9 cellular contexts compared by ENCODE assay signal in the genomic region with DNA sequence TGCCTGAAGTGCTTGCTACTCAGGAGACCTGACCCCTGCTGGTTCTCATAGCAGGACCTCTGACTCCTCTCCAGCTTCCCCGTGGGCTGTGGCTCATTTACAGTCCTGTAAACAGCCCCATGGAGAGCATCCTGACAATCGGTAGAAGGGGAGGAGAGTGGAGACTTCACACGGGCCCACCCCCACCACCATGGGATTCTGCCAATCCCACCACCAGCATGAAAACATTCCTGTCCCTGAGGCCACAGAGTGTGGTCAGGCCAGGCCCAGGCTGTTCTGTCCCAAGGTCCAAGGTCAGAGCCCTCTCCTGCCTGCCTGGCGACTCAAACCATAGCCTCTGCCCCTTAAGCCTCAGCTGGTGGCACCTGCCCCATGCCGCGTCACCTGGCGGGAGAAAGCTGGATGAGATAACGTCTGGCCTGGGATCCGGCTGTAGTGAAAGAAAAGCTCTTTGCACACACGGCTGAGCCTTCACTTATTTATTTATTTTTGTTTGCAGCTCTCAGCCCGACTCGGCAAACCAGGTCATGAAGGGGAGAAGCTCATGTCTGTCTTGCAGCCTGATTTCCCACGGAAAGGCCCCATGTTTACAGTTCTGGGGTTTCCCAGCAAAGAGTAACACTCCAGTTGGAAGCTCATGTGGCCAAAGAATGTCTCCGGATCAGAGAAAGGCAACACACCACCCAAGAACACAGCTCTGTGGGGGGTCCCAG.
DNase-seq lines count a peak whose midpoint lies in the region; ATAC-seq and TF ChIP-seq lines count a peak whose summit lies in the region.
"Had no signal": no experiment of that assay in that cellular context is flagged by ENCODE, and none has a peak within 500 bp of the region (broad histone marks: within the 10 kb centered on the region; RNA-seq: fewer than 3 reads in every experiment).

No MANE protein-coding gene starts in this region.

- no peak overlapping the region for H3K27ac Mint-ChIP-seq in activated naive CD4-positive, alpha-beta T cell treated with anti-CD3 and anti-CD28 coated beads, Interleukin-2, amount 10 ng/mL, durations not matched to agents 7 days and 5 days

- TF ChIP-seq POLR2A in sigmoid colon (IDR thresholded peaks at IDR 0.05): no peak

- H3K27ac ChIP-seq in RWPE1 (peak overlapping the region; percentile 39), sigmoid colon (peak overlapping the region in 3 of 4 donors; percentile 37 to 87 (median 83))

- no peak overlapping the region for H3K4me3 Mint-ChIP-seq in activated naive CD4-positive, alpha-beta T cell treated with anti-CD3 and anti-CD28 coated beads, Interleukin-2, amount 10 ng/mL, durations not matched to agents 7 days and 5 days

- H3K4me3 ChIP-seq in sigmoid colon (no peak overlapping the region), foreskin fibroblast (ENCODE audit: low read depth in 1 of 2, low read length in 2 of 2) (no peak overlapping the region)

- intact Hi-C loops in sigmoid colon (cut with DNase I): loop anchor here (5.0 to 10.0 kb wide), 2 partner anchors 292 to 410 kb away; partner anchors contain the start of gene ZMIZ1

- H3K27me3 ChIP-seq in sigmoid colon: no peaks in the 10 kb centered on the region

- no peak for TF ChIP-seq CTCF in RWPE1 (conservative IDR thresholded peaks at IDR 0.05; ENCODE audit: low read depth)
- no peak for TF ChIP-seq CTCF in sigmoid colon (IDR thresholded peaks at IDR 0.05)
- TF ChIP-seq CTCF in foreskin fibroblast (IDR thresholded peaks at IDR 0.05; ENCODE audit: low read depth, low read length): no peak

- CTCF ChIA-PET in HEK293T (lab: Yijun Ruan, JAX): interaction anchor here (0.6 kb wide), 2 partner anchors 1342 to 1725 kb away, joined by 4 read pairs; no protein-coding TSS in a partner anchor
- CTCF ChIA-PET in RWPE1 (lab: Yijun Ruan, JAX): interaction anchor here (0.6 to 0.7 kb wide), 3 partner anchors 13 to 600 kb away, joined by 3 read pairs; no protein-coding TSS in a partner anchor
- CTCF ChIA-PET in activated naive CD4-positive, alpha-beta T cell treated with anti-CD3 and anti-CD28 coated beads, Interleukin-2, amount 10 ng/mL, durations not matched to agents 7 days and 5 days (lab: Charles Lee): no interaction called here

- peaks cover 4% of the 10 kb centered on the region for H3K27me3 Mint-ChIP-seq in activated naive CD4-positive, alpha-beta T cell treated with anti-CD3 and anti-CD28 coated beads, Interleukin-2, amount 10 ng/mL, durations not matched to agents 7 days and 5 days

- no peaks in the 10 kb centered on the region for H3K36me3 ChIP-seq in sigmoid colon

- H3K9me3 Mint-ChIP-seq in activated naive CD4-positive, alpha-beta T cell treated with anti-CD3 and anti-CD28 coated beads, Interleukin-2, amount 10 ng/mL, durations not matched to agents 7 days and 5 days: no peaks in the 10 kb centered on the region

- no peak for TF ChIP-seq EP300 in sigmoid colon (IDR thresholded peaks at IDR 0.05)

- no peaks in the 10 kb centered on the region for H3K9me3 ChIP-seq in sigmoid colon

- peaks cover 0 to 78% (median 73%) of the 10 kb centered on the region in 4 donors for H3K4me1 ChIP-seq in sigmoid colon

- DNase-seq in HEK293T (ENCODE audit: extremely low spot score) (peak; percentile 32), RWPE1 (ENCODE audit: low spot score) (no peak), islet precursor cell (peak; percentile 79), sigmoid colon (no peak), foreskin fibroblast (no peak)
- DNase-seq in activated naive CD4-positive, alpha-beta T cell treated with anti-CD3 and anti-CD28 coated beads, Interleukin-2, amount 10 ng/mL, durations not matched to agents 7 days and 5 days: no peak
- DNase-seq: NCI-H1694 treated with DMSO at 0.1 percent for 48 hours had no signal

- 53 to 77% methylated on average over 14 of the region's 14 CpGs for WGBS in sigmoid colon, 2 donors

- H3K4me1 Mint-ChIP-seq in activated naive CD4-positive, alpha-beta T cell treated with anti-CD3 and anti-CD28 coated beads, Interleukin-2, amount 10 ng/mL, durations not matched to agents 7 days and 5 days: no peaks in the 10 kb centered on the region

- ATAC-seq in GM21447 (IDR thresholded peaks at IDR 0.05; ENCODE audit: unreplicated experiment) (no peak), HG03045 (IDR thresholded peaks at IDR 0.05; ENCODE audit: unreplicated experiment) (no peak)

- no peaks in the 10 kb centered on the region for H3K36me3 Mint-ChIP-seq in activated naive CD4-positive, alpha-beta T cell treated with anti-CD3 and anti-CD28 coated beads, Interleukin-2, amount 10 ng/mL, durations not matched to agents 7 days and 5 days

- POLR2A ChIA-PET in HEK293T (lab: Yijun Ruan, JAX): no interaction called here
- POLR2A ChIA-PET in RWPE1 (lab: Yijun Ruan, JAX; ENCODE audit: low non-redundant PET): interaction anchor here (0.6 kb wide), 2 partner anchors 21 to 296 kb away, joined by 3 to 4 read pairs; no protein-coding TSS in a partner anchor

TF ChIP-seq in HEK293T, 16 proteins besides CTCF, POLR2A, EP300 and RAD21:
- TF ChIP-seq ZNF384 (IDR thresholded peaks at IDR 0.05) (no peak), FOXK2 (IDR thresholded peaks at IDR 0.05) (no peak), L3MBTL2 (conservative IDR thresholded peaks at IDR 0.05) (0 out of 2 replicates have a peak, but pooled peaks have one; percentile 28)

Comparison
In these comparisons a context has a peak if more than half of its experiments do, and no peak if none do; other contexts are left out.
1. DNase-seq: peak in HEK293T (single experiment) and islet precursor cell (single experiment); none in RWPE1 (single experiment), sigmoid colon (single experiment), activated naive CD4-positive, alpha-beta T cell treated with anti-CD3 and anti-CD28 coated beads, Interleukin-2, amount 10 ng/mL, durations not matched to agents 7 days and 5 days (single experiment) and foreskin fibroblast (0 of 2).